27 cellular contexts compared by ENCODE assay signal in genomic region chr10:115988380-115988779, GRCh38.
"Had no signal": no experiment of that assay in that cellular context is flagged by ENCODE, and none has a peak within 500 bp of the region (broad histone marks: within the 10 kb centered on the region; RNA-seq: fewer than 3 reads in every experiment).

No MANE protein-coding gene starts in this region.

- H3K27ac ChIP-seq: stomach, suprapubic skin, testis, thoracic aorta, thyroid gland, tibial artery, tibial nerve, transverse colon, upper lobe of left lung, upper lobe of right lung, uterus, vagina had no signal

- ATAC-seq: stimulated activated effector memory CD8-positive, alpha-beta T cell treated with anti-CD3 and anti-CD28 coated beads, Interleukin-12 subunit alpha, Interleukin-12 subunit beta, amount 100 ng/mL, for 72 hours; stimulated activated memory B cell treated with anti-CD40 and anti-IgM and Interleukin-4, amounts not matched to agents 10 μg/mL and 1 μg/mL and 100 μg/mL, for 72 hours; stimulated activated naive B cell treated with anti-CD40 and anti-IgM and Interleukin-4, amounts not matched to agents 10 μg/mL and 1 μg/mL and 100 μg/mL, for 72 hours; stimulated activated naive CD8-positive, alpha-beta T cell treated with anti-CD3 and anti-CD28 coated beads, Interleukin-15, amount 100 ng/mL, for 72 hours; stimulated activated naive CD8-positive, alpha-beta T cell treated with anti-CD3 and anti-CD28 coated beads, Interleukin-15, Interleukin-2, amounts not matched to agents 100 U/mL and 50 U/mL, for 24 hours; upper lobe of right lung had no signal

- H3K27me3 ChIP-seq: stomach, suprapubic skin, testis, thyroid gland, tibial artery, tibial nerve, transverse colon, upper lobe of left lung, upper lobe of right lung, uterus, vagina had no signal

- H3K4me1 ChIP-seq: stomach, suprapubic skin, testis, thyroid gland, tibial artery, tibial nerve, transverse colon, upper lobe of left lung, upper lobe of right lung, uterus, vagina had no signal

- H3K9me3 ChIP-seq: testis, thoracic aorta, thyroid gland, transverse colon, upper lobe of right lung, uterus, vagina had no signal

- H3K36me3 ChIP-seq: stomach, suprapubic skin, thoracic aorta, thyroid gland, tibial artery, tibial nerve, transverse colon, upper lobe of left lung, upper lobe of right lung, uterus, vagina had no signal

- DNase-seq: stimulated activated CD4-positive, alpha-beta T cell treated with anti-CD3 and anti-CD28 coated beads, Interleukin-2, amount 100 ng/mL, for 48 hours; stimulated activated CD4-positive, alpha-beta T cell treated with anti-CD3 and anti-CD28 coated beads, Interleukin-4, amount 100 ng/mL, for 1 hour; stimulated activated CD4-positive, alpha-beta T cell treated with anti-CD3 and anti-CD28 coated beads, Interleukin-4, amount 100 ng/mL, for 24 hours; stimulated activated CD4-positive, alpha-beta T cell treated with anti-CD3 and anti-CD28 coated beads, Interleukin-4, amount 100 ng/mL, for 4 hours; stimulated activated CD8-positive, alpha-beta memory T cell treated with anti-CD3 and anti-CD28 coated beads, Interleukin-4, amount 100 ng/mL, for 48 hours; stimulated activated naive B cell treated with anti-CD40 and anti-IgM and Interleukin-4, amounts not matched to agents 10 μg/mL and 1 μg/mL and 100 μg/mL, for 72 hours; stimulated activated naive CD4-positive, alpha-beta T cell; stimulated activated naive CD4-positive, alpha-beta T cell treated with Interleukin-2 at 50 U/mL for 16 hours; stimulated activated naive CD8-positive, alpha-beta T cell treated with anti-CD3 and anti-CD28 coated beads, Interleukin-15, amount 100 ng/mL, for 72 hours; stimulated activated naive CD8-positive, alpha-beta T cell treated with anti-CD3 and anti-CD28 coated beads, Interleukin-15, Interleukin-2, amounts not matched to agents 100 U/mL and 50 U/mL, for 24 hours; stomach; substantia nigra; testis; thyroid gland; tibial artery; transverse colon; trophoblast cell; upper lobe of left lung; upper lobe of right lung; uterus had no signal

- H3K4me3 ChIP-seq: stomach, suprapubic skin, testis, thoracic aorta, thyroid gland, tibial artery, tibial nerve, transverse colon, upper lobe of left lung, upper lobe of right lung, uterus, vagina had no signal

- FAIRE-seq: urothelium cell line had no signal
